ENCODE assay signal across 11 cellular contexts in the genomic region with DNA sequence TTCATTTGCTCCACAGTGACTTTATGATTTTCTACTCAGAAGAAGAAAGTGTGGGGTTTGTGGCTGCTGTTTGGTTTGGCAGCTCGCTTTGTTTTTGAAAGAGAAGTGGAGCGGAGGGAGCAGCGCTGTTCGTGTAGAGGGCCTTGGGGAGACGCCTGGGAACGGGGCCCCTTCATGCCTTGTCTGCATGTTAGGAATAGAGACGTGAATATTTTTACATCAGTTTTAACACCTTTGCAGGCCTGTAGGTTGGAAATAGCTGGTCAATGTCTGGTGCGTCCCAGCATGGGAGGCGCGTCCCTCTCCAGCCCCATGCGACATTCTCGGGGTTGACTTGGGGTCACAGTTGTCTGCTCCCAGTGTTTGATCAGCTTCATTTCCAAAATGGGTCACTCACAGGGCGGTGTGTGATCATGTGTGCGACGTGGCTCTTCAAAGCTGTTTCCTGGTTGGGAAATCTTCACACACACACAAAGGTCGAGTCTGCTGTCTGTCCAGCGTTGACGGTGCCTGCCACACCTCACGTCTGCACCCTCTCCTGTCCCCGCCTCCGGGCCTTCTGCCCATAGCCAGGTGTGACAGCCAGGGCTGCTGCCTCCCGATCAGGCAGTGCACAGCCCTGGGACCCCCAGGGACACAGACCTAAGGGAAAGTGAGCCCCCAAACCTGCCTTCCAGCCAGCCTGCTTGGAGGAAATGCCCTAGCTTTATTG.
DNase-seq lines count a peak whose midpoint lies in the region; ATAC-seq, FAIRE-seq and TF ChIP-seq lines count a peak whose summit lies in the region.
"Had no signal": no experiment of that assay in that cellular context is flagged by ENCODE, and none has a peak within 500 bp of the region (broad histone marks: within the 10 kb centered on the region; RNA-seq: fewer than 3 reads in every experiment).

No MANE protein-coding gene starts in this region.

- 60 to 63% methylated on average over 9 to 17 of the region's 22 CpGs for WGBS in esophagus squamous epithelium, 2 donors

- no peaks in the 10 kb centered on the region for H3K36me3 ChIP-seq in BLaER1 treated with 17β-estradiol and CSF1 and Interleukin-3, amounts not matched to agents 10 nM and 100 nM
- H3K36me3 ChIP-seq in esophagus squamous epithelium (no peaks in the 10 kb centered on the region), mucosa of rectum (ENCODE audit: control insufficient read depth in 2 of 2, insufficient read depth in 2 of 2, low read length in 2 of 2) (no peaks in the 10 kb centered on the region)
- H3K36me3 ChIP-seq: gastrocnemius medialis had no signal

- peaks cover 20 to 31% (median 25%) of the 10 kb centered on the region in 11 experiments; a peak in 21 of 22 replicates for H3K27me3 ChIP-seq in BLaER1 treated with 17β-estradiol and CSF1 and Interleukin-3, amounts not matched to agents 10 nM and 100 nM
- H3K27me3 ChIP-seq in esophagus squamous epithelium (no peaks in the 10 kb centered on the region), mucosa of rectum (ENCODE audit: control insufficient read depth in 2 of 2, insufficient read depth in 2 of 2, low read length in 2 of 2) (no peaks in the 10 kb centered on the region)
- H3K27me3 ChIP-seq: gastrocnemius medialis had no signal

- peak overlapping the region; percentile 69 to 93 (median 84) for H3K4me2 ChIP-seq in BLaER1 treated with 17β-estradiol and CSF1 and Interleukin-3, amounts not matched to agents 10 nM and 100 nM

- peak overlapping the region in 2 of 11 experiments; percentile 5; a peak in 4 of 22 replicates for H3K27ac ChIP-seq in BLaER1 treated with 17β-estradiol and CSF1 and Interleukin-3, amounts not matched to agents 10 nM and 100 nM
- H3K27ac ChIP-seq in esophagus squamous epithelium (peak overlapping the region; percentile 34 to 77 (median 50)), mucosa of rectum (ENCODE audit: low read depth in 2 of 2, low read length in 2 of 2) (peak overlapping the region; percentile 85)

- H3K9ac ChIP-seq in BLaER1 treated with 17β-estradiol and CSF1 and Interleukin-3, amounts not matched to agents 10 nM and 100 nM: peak overlapping the region in 7 of 11 experiments; percentile 1 to 37 (median 24); a peak in 8 of 22 replicates
- peak overlapping the region; percentile 57 to 74 for H3K9ac ChIP-seq in mucosa of rectum (ENCODE audit: low read depth in 1 of 2, low read length in 2 of 2)

- no peak for TF ChIP-seq CTCF in esophagus squamous epithelium (IDR thresholded peaks at IDR 0.05)

- peak; percentile 68 for DNase-seq in NCI-H510A (lab: John Stamatoyannopoulos, UW)
- DNase-seq in esophagus squamous epithelium (lab: John Stamatoyannopoulos, UW): no peak
- DNase-seq in H54 (ENCODE audit: insufficient read length, low spot score): no peak
- no peak for DNase-seq in NK-92 (lab: John Stamatoyannopoulos, UW; ENCODE audit: unreplicated experiment)
- no peak for DNase-seq in GM19238 (ENCODE audit: insufficient read length, low spot score)
- DNase-seq: gastrocnemius medialis, OCI-M1 had no signal

- no peak for FAIRE-seq in H54 (lab: Jason Lieb, UNC)
- FAIRE-seq: GM12892 had no signal

- H3K9me3 ChIP-seq in BLaER1 treated with 17β-estradiol and CSF1 and Interleukin-3, amounts not matched to agents 10 nM and 100 nM (replicated peaks in 1 of 11): peaks cover 0 to 4% (median 2%) of the 10 kb centered on the region in 11 experiments; a peak in 6 of 22 replicates
- H3K9me3 ChIP-seq in esophagus squamous epithelium: no peaks in the 10 kb centered on the region
- H3K9me3 ChIP-seq in mucosa of rectum (ENCODE audit: control insufficient read depth in 2 of 2, low read length in 2 of 2): no peaks in the 10 kb centered on the region
- H3K9me3 ChIP-seq: gastrocnemius medialis had no signal

- intact Hi-C loops in esophagus squamous epithelium (cut with DNase I): no loop called here

- H3K4me1 ChIP-seq in BLaER1 treated with 17β-estradiol and CSF1 and Interleukin-3, amounts not matched to agents 10 nM and 100 nM: peaks cover 11 to 29% (median 22%) of the 10 kb centered on the region in 10 experiments
- H3K4me1 ChIP-seq in esophagus squamous epithelium: peaks cover 0 to 15% (median 4%) of the 10 kb centered on the region in 3 donors
- H3K4me1 ChIP-seq in mucosa of rectum (ENCODE audit: control insufficient read depth in 2 of 2, insufficient read depth in 2 of 2, low read length in 2 of 2): peaks cover 3 to 11% of the 10 kb centered on the region in 2 donors
- H3K4me1 ChIP-seq: gastrocnemius medialis had no signal

- H3K4me3 ChIP-seq in BLaER1 treated with 17β-estradiol and CSF1 and Interleukin-3, amounts not matched to agents 10 nM and 100 nM: peak overlapping the region in 3 of 10 experiments; percentile 5 to 38 (median 17); a peak in 2 of 20 replicates
- H3K4me3 ChIP-seq in esophagus squamous epithelium (no peak overlapping the region), mucosa of rectum (ENCODE audit: low read length in 2 of 2) (peak overlapping the region; percentile 8 to 45)
- H3K4me3 ChIP-seq: gastrocnemius medialis had no signal

- TF ChIP-seq POLR2A in esophagus squamous epithelium (IDR thresholded peaks at IDR 0.05) (no peak), H54 (IDR thresholded peaks at IDR 0.05; ENCODE audit: low read depth, low read length) (no peak)

- no peak for ATAC-seq in GM19324 (IDR thresholded peaks at IDR 0.05; ENCODE audit: low FRiP score, unreplicated experiment)

- H4K20me1 ChIP-seq in BLaER1 treated with 17β-estradiol and CSF1 and Interleukin-3, amounts not matched to agents 10 nM and 100 nM: no peaks in the 10 kb centered on the region

Comparison
In these comparisons a context has a peak if more than half of its experiments do, and no peak if none do; other contexts are left out.
1. H3K4me3 ChIP-seq: peak in mucosa of rectum (2 of 2); none in esophagus squamous epithelium (0 of 4).